1 cellular context compared by ENCODE assay signal in the genomic region with DNA sequence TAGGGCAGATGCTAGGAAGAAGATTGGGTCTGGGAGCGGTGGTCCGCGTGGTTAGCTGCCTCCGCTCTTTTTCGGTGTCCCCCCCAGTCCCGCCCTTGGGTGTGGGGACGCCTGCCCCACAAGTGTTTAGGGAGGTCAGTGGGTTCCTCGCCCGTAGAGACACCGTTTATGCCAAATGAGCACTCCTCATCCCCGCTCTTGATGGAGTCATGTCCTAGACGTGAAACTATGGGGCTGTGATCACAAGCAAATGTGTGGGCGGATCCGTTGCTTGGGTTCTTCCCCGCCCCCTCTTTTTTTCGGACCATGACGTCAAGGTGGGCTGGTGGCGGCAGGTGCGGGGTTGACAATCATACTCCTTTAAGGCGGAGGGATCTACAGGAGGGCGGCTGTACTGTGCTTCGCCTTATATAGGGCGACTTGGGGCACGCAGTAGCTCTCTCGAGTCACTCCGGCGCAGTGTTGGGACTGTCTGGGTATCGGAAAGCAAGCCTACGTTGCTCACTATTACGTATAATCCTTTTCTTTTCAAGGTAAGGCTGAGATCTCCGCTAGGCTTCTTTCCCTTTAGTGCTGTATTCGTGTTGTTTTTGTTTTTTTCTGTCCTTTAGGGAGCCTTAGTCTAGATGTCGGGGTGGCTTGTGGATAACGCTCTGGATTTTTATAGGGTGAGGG.
A peak's percentile ranks its signal among the peaks of the same experiment; 100 is the strongest.
TF ChIP-seq lines count a peak whose summit lies in the region.

A gene (plus strand): TSS at position 439 of the 675 bp plus-strand sequence. CDS start 1,529 bp downstream, outside the sequence.

TF ChIP-seq in HepG2, 621 proteins besides CTCF, POLR2A, EP300 and RAD21 (continued from another document and continues in another):
- TF ChIP-seq, protein P1, sequence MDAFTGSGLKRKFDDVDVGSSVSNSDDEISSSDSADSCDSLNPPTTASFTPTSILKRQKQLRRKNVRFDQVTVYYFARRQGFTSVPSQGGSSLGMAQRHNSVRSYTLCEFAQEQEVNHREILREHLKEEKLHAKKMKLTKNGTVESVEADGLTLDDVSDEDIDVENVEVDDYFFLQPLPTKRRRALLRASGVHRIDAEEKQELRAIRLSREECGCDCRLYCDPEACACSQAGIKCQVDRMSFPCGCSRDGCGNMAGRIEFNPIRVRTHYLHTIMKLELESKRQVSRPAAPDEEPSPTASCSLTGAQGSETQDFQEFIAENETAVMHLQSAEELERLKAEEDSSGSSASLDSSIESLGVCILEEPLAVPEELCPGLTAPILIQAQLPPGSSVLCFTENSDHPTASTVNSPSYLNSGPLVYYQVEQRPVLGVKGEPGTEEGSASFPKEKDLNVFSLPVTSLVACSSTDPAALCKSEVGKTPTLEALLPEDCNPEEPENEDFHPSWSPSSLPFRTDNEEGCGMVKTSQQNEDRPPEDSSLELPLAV (CRISPR knock-in tag; conservative IDR thresholded peaks at IDR 0.05; ENCODE audit: low read depth): no peak
- peak; percentile 58 for TF ChIP-seq BRD4 (CRISPR knock-in tag; IDR thresholded peaks at IDR 0.05)
- peak; percentile 19; the same call in 1 of the 2 replicates for TF ChIP-seq KDM2A (CRISPR knock-in tag; IDR thresholded peaks at IDR 0.05; ENCODE audit: borderline replicate concordance, low read depth)
- TF ChIP-seq, protein P2, sequence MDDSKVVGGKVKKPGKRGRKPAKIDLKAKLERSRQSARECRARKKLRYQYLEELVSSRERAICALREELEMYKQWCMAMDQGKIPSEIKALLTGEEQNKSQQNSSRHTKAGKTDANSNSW (CRISPR knock-in tag; IDR thresholded peaks at IDR 0.05; ENCODE audit: borderline replicate concordance): 0 out of 2 replicates have a peak, but pooled peaks have one; percentile 85
- 0 out of 2 replicates have a peak, but pooled peaks have one; percentile 73 for TF ChIP-seq ZNF556 (CRISPR knock-in tag; IDR thresholded peaks at IDR 0.05; ENCODE audit: borderline replicate concordance)
- peak; percentile 44; the same call in 1 of the 2 replicates for TF ChIP-seq NCOR1 (IDR thresholded peaks at IDR 0.05; ENCODE audit: borderline replicate concordance, low read length)
- TF ChIP-seq, protein P3, sequence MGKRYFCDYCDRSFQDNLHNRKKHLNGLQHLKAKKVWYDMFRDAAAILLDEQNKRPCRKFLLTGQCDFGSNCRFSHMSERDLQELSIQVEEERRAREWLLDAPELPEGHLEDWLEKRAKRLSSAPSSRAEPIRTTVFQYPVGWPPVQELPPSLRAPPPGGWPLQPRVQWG (CRISPR knock-in tag; IDR thresholded peaks at IDR 0.05; ENCODE audit: borderline replicate concordance, low read depth): no peak
- TF ChIP-seq ZNF589 (CRISPR knock-in tag; conservative IDR thresholded peaks at IDR 0.05): peak; percentile 73
- TF ChIP-seq MED1 (CRISPR knock-in tag; IDR thresholded peaks at IDR 0.05): peak; percentile 68; the same call in 1 of the 2 replicates
- TF ChIP-seq HOXA3 (CRISPR knock-in tag; IDR thresholded peaks at IDR 0.05): peak; percentile 86
- peak; percentile 45; the same call in 1 of the 2 replicates for TF ChIP-seq ZNF205 (CRISPR knock-in tag; IDR thresholded peaks at IDR 0.05)
- peak; percentile 22; the same call in 1 of the 2 replicates for TF ChIP-seq SIX1 (CRISPR knock-in tag; IDR thresholded peaks at IDR 0.05; ENCODE audit: borderline replicate concordance)
- no peak for TF ChIP-seq CENPT (CRISPR knock-in tag; IDR thresholded peaks at IDR 0.05; ENCODE audit: low read depth)
- no peak for TF ChIP-seq FOXO1 (CRISPR knock-in tag; IDR thresholded peaks at IDR 0.05)
- TF ChIP-seq, protein P4, sequence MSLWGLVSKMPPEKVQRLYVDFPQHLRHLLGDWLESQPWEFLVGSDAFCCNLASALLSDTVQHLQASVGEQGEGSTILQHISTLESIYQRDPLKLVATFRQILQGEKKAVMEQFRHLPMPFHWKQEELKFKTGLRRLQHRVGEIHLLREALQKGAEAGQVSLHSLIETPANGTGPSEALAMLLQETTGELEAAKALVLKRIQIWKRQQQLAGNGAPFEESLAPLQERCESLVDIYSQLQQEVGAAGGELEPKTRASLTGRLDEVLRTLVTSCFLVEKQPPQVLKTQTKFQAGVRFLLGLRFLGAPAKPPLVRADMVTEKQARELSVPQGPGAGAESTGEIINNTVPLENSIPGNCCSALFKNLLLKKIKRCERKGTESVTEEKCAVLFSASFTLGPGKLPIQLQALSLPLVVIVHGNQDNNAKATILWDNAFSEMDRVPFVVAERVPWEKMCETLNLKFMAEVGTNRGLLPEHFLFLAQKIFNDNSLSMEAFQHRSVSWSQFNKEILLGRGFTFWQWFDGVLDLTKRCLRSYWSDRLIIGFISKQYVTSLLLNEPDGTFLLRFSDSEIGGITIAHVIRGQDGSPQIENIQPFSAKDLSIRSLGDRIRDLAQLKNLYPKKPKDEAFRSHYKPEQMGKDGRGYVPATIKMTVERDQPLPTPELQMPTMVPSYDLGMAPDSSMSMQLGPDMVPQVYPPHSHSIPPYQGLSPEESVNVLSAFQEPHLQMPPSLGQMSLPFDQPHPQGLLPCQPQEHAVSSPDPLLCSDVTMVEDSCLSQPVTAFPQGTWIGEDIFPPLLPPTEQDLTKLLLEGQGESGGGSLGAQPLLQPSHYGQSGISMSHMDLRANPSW (CRISPR knock-in tag; IDR thresholded peaks at IDR 0.05; ENCODE audit: borderline replicate concordance): peak; percentile 8; the same call in 1 of the 2 replicates
- no peak for TF ChIP-seq NFIB (CRISPR knock-in tag; IDR thresholded peaks at IDR 0.05; ENCODE audit: borderline replicate concordance)
- TF ChIP-seq ZNF549 (CRISPR knock-in tag; IDR thresholded peaks at IDR 0.05): no peak; the same call in 1 of the 2 replicates
- TF ChIP-seq, protein P5, sequence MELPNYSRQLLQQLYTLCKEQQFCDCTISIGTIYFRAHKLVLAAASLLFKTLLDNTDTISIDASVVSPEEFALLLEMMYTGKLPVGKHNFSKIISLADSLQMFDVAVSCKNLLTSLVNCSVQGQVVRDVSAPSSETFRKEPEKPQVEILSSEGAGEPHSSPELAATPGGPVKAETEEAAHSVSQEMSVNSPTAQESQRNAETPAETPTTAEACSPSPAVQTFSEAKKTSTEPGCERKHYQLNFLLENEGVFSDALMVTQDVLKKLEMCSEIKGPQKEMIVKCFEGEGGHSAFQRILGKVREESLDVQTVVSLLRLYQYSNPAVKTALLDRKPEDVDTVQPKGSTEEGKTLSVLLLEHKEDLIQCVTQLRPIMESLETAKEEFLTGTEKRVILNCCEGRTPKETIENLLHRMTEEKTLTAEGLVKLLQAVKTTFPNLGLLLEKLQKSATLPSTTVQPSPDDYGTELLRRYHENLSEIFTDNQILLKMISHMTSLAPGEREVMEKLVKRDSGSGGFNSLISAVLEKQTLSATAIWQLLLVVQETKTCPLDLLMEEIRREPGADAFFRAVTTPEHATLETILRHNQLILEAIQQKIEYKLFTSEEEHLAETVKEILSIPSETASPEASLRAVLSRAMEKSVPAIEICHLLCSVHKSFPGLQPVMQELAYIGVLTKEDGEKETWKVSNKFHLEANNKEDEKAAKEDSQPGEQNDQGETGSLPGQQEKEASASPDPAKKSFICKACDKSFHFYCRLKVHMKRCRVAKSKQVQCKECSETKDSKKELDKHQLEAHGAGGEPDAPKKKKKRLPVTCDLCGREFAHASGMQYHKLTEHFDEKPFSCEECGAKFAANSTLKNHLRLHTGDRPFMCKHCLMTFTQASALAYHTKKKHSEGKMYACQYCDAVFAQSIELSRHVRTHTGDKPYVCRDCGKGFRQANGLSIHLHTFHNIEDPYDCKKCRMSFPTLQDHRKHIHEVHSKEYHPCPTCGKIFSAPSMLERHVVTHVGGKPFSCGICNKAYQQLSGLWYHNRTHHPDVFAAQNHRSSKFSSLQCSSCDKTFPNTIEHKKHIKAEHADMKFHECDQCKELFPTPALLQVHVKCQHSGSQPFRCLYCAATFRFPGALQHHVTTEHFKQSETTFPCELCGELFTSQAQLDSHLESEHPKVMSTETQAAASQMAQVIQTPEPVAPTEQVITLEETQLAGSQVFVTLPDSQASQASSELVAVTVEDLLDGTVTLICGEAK (IDR thresholded peaks at IDR 0.05): no peak
- TF ChIP-seq, protein P5 (CRISPR knock-in tag; IDR thresholded peaks at IDR 0.05): peak; percentile 84
- TF ChIP-seq RBM22 (optimal IDR thresholded peaks at IDR 0.05; ENCODE audit: low read length): peak; percentile 88
- TF ChIP-seq NCOA1 (CRISPR knock-in tag; IDR thresholded peaks at IDR 0.05): no peak
- TF ChIP-seq ZNF264 (CRISPR knock-in tag; IDR thresholded peaks at IDR 0.05): peak; percentile 94
- TF ChIP-seq ZNF678 (CRISPR knock-in tag; IDR thresholded peaks at IDR 0.05): peak; percentile 40; the same call in 1 of the 2 replicates
- TF ChIP-seq, protein P6, sequence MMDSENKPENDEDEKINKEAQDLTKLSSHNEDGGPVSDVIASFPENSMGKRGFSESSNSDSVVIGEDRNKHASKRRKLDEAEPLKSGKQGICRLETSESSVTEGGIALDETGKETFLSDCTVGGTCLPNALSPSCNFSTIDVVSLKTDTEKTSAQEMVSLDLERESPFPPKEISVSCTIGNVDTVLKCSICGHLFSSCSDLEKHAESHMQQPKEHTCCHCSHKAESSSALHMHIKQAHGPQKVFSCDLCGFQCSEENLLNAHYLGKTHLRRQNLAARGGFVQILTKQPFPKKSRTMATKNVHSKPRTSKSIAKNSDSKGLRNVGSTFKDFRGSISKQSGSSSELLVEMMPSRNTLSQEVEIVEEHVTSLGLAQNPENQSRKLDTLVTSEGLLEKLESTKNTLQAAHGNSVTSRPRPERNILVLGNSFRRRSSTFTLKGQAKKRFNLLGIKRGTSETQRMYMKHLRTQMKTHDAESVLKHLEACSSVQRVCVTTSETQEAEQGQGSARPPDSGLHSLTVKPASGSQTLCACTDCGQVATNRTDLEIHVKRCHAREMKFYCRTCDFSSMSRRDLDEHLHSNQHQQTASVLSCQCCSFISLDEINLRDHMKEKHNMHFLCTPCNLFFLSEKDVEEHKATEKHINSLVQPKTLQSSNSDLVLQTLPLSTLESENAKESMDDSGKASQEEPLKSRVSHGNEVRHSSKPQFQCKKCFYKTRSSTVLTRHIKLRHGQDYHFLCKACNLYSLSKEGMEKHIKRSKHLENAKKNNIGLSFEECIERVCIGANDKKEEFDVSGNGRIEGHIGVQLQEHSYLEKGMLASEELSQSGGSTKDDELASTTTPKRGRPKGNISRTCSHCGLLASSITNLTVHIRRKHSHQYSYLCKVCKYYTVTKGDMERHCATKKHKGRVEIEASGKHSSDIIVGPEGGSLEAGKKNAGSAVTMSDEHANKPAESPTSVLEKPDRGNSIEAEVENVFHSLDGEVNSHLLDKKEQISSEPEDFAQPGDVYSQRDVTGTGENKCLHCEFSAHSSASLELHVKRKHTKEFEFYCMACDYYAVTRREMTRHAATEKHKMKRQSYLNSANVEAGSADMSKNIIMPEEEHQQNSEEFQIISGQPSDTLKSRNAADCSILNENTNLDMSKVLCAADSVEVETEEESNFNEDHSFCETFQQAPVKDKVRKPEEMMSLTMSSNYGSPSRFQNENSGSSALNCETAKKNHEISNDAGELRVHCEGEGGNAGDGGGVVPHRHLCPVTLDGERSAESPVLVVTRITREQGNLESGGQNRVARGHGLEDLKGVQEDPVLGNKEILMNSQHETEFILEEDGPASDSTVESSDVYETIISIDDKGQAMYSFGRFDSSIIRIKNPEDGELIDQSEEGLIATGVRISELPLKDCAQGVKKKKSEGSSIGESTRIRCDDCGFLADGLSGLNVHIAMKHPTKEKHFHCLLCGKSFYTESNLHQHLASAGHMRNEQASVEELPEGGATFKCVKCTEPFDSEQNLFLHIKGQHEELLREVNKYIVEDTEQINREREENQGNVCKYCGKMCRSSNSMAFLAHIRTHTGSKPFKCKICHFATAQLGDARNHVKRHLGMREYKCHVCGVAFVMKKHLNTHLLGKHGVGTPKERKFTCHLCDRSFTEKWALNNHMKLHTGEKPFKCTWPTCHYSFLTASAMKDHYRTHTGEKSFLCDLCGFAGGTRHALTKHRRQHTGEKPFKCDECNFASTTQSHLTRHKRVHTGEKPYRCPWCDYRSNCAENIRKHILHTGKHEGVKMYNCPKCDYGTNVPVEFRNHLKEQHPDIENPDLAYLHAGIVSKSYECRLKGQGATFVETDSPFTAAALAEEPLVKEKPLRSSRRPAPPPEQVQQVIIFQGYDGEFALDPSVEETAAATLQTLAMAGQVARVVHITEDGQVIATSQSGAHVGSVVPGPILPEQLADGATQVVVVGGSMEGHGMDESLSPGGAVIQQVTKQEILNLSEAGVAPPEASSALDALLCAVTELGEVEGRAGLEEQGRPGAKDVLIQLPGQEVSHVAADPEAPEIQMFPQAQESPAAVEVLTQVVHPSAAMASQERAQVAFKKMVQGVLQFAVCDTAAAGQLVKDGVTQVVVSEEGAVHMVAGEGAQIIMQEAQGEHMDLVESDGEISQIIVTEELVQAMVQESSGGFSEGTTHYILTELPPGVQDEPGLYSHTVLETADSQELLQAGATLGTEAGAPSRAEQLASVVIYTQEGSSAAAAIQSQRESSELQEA (CRISPR knock-in tag; IDR thresholded peaks at IDR 0.05; ENCODE audit: not compliant biosample characterization): no peak
- TF ChIP-seq, protein P7, sequence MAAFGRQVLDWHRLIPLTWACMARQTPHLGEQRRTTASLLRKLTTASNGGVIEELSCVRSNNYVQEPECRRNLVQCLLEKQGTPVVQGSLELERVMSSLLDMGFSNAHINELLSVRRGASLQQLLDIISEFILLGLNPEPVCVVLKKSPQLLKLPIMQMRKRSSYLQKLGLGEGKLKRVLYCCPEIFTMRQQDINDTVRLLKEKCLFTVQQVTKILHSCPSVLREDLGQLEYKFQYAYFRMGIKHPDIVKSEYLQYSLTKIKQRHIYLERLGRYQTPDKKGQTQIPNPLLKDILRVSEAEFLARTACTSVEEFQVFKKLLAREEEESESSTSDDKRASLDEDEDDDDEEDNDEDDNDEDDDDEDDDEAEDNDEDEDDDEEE (CRISPR knock-in tag; IDR thresholded peaks at IDR 0.05): peak; percentile 96; the same call in 1 of the 2 replicates
- no peak; the same call in 1 of the 2 replicates for TF ChIP-seq ZNF224 (CRISPR knock-in tag; IDR thresholded peaks at IDR 0.05)
